Comparison of ENCODE assay signal across 1 cellular context in genomic region chr1:180560868-180561600, GRCh38.
TF ChIP-seq lines count a peak whose summit lies in the region.

No MANE protein-coding gene starts in this region.

TF ChIP-seq in HEK293, 187 proteins besides CTCF, POLR2A, EP300 and RAD21 (continued from another document):
- TF ChIP-seq, protein P1, sequence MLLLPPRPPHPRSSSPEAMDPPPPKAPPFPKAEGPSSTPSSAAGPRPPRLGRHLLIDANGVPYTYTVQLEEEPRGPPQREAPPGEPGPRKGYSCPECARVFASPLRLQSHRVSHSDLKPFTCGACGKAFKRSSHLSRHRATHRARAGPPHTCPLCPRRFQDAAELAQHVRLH (tag by site-specific recombination; IDR thresholded peaks at IDR 0.05): no peak
- TF ChIP-seq ZNF138 (tag by site-specific recombination; IDR thresholded peaks at IDR 0.05; ENCODE audit: borderline replicate concordance): no peak
